In genomic region chr2:240889601-240890560, GRCh38 we compare ENCODE assay signal across 31 cellular contexts. TPM values are rescaled to one million over a fixed set of nuclear protein-coding genes. Genes with fewer than 3 reads are reported as not detected.
DNase-seq lines count a peak whose midpoint lies in the region; ATAC-seq, FAIRE-seq and TF ChIP-seq lines count a peak whose summit lies in the region.
"Had no signal": no experiment of that assay in that cellular context is flagged by ENCODE, and none has a peak within 500 bp of the region (broad histone marks: within the 10 kb centered on the region; RNA-seq: fewer than 3 reads in every experiment).

No MANE protein-coding gene starts in this region.

- no peak for TF ChIP-seq CTCF in HepG2 (CRISPR knock-in tag; IDR thresholded peaks at IDR 0.05)

- intact Hi-C loops in HepG2 (cut with micrococcal nuclease; ENCODE audit: unreplicated experiment), result no loop called here

- H3K4me2 ChIP-seq in HepG2 (ENCODE audit: low read depth, low read length), result peak overlapping the region; percentile 22
- H3K4me2 ChIP-seq: PC-9 had no signal

- H3K36me3 ChIP-seq in esophagus (ENCODE audit: control insufficient read depth in 2 of 2, insufficient read depth in 2 of 2, low read length in 1 of 2), result peaks cover 0 to 27% of the 10 kb centered on the region in 2 donors
- no peaks in the 10 kb centered on the region for H3K36me3 ChIP-seq in HepG2 (replicated peaks in 1 of 2; ENCODE audit: control insufficient read depth in 1 of 2, insufficient read depth in 2 of 2, low read length in 2 of 2)
- no peaks in the 10 kb centered on the region for H3K36me3 ChIP-seq in small intestine (ENCODE audit: control insufficient read depth in 2 of 2, insufficient read depth in 2 of 2, low read length in 2 of 2)

- POLR2A ChIA-PET in HepG2 (lab: Yijun Ruan, JAX), result interaction anchor here (9.3 kb wide), 1 partner anchor 15 kb away, joined by 63 read pairs; no protein-coding TSS in a partner anchor

- no peaks in the 10 kb centered on the region for H3K9me3 ChIP-seq in esophagus (ENCODE audit: control insufficient read depth in 2 of 2, insufficient read depth in 1 of 2, low read depth in 1 of 2, low read length in 1 of 2)
- H3K9me3 ChIP-seq in HepG2 (ENCODE audit: low read length), result no peaks in the 10 kb centered on the region
- no peaks in the 10 kb centered on the region for H3K9me3 ChIP-seq in small intestine (ENCODE audit: control insufficient read depth, low read depth)
- H3K9me3 ChIP-seq: Caco-2 had no signal

- TF ChIP-seq POLR2A in HepG2 (IDR thresholded peaks at IDR 0.05; ENCODE audit: insufficient read depth in 1 of 2, low read depth in 2 of 2, low read length in 2 of 2), result no peak

- TF ChIP-seq EP300 in HepG2 (IDR thresholded peaks at IDR 0.05; ENCODE audit: low read depth in 2 of 2, low read length in 2 of 2) (no peak), HepG2 (CRISPR knock-in tag; IDR thresholded peaks at IDR 0.05; ENCODE audit: borderline replicate concordance) (no peak)

- H3K27ac ChIP-seq in esophagus (ENCODE audit: low read depth in 2 of 2, low read length in 1 of 2) (peak overlapping the region in 1 of 2 donors; percentile 22), HepG2 (ENCODE audit: extremely low read length, insufficient read depth, low read length) (no peak overlapping the region), small intestine (ENCODE audit: low read depth in 1 of 2, low read length in 1 of 2) (no peak overlapping the region), substantia nigra (ENCODE audit: low read depth, low read length, poor library complexity, severe bottlenecking) (no peak overlapping the region)
- H3K27ac ChIP-seq: HL-60, PC-9 had no signal

- no peaks in the 10 kb centered on the region for H4K20me1 ChIP-seq in HepG2 (ENCODE audit: insufficient read depth, low read length)

- 84 to 87% methylated on average over 38 of the region's 38 CpGs for WGBS in esophagus, 2 donors
- WGBS in HepG2 (ENCODE audit: low lambda C conversion rate), result 28% methylated on average over 16 of the region's 38 CpGs
- WGBS in small intestine, 3 donors, result 66 to 80% (median 67%) methylated on average over 35 to 38 of the region's 38 CpGs

- no peak for TF ChIP-seq RAD21 in HepG2 (CRISPR knock-in tag; IDR thresholded peaks at IDR 0.05)

- peak overlapping the region; percentile 22 to 23 for H3K4me3 ChIP-seq in esophagus (ENCODE audit: low read depth in 1 of 2, low read length in 2 of 2)
- H3K4me3 ChIP-seq in HepG2 (replicated peaks in 1 of 3; ENCODE audit: insufficient read depth in 1 of 3, low read depth in 2 of 3, low read length in 3 of 3), result peak overlapping the region in 1 of 3 experiments; percentile 45; a peak in 1 of 6 replicates
- no peak overlapping the region for H3K4me3 ChIP-seq in small intestine (ENCODE audit: low read depth in 1 of 2, low read length in 2 of 2)
- H3K4me3 ChIP-seq: GM12878, K562, PC-9 had no signal

- peaks cover 6 to 27% of the 10 kb centered on the region in 2 donors for H3K4me1 ChIP-seq in esophagus (ENCODE audit: control insufficient read depth in 2 of 2, insufficient read depth in 2 of 2, low read length in 1 of 2)
- H3K4me1 ChIP-seq in HepG2 (ENCODE audit: insufficient read depth, low read length), result peaks cover 73% of the 10 kb centered on the region
- H3K4me1 ChIP-seq in small intestine (ENCODE audit: control insufficient read depth in 2 of 2, insufficient read depth in 1 of 2, low read depth in 1 of 2, low read length in 1 of 2), result peaks cover 0 to 2% of the 10 kb centered on the region in 2 donors

- CTCF ChIA-PET in HepG2 (lab: Yijun Ruan, JAX; ENCODE audit: low intra/inter-chr PET ratio, low total read pairs), result interaction anchor here (0.7 kb wide), 1 partner anchor 39 kb away, joined by 3 read pairs; no protein-coding TSS in a partner anchor

- FAIRE-seq in HepG2 (lab: Jason Lieb, UNC) (no peak), small intestine (lab: Jason Lieb, UNC) (no peak)
- FAIRE-seq: GM12878, H1, K562 had no signal

- H3K79me2 ChIP-seq in HepG2 (ENCODE audit: insufficient read depth, low read length), result no peaks in the 10 kb centered on the region

- DNase-seq in HT-29 (ENCODE audit: low spot score) (peak; percentile 28), HepG2 (ENCODE audit: low spot score) (no peak), small intestine (peak; percentile 75), substantia nigra (lab: John Stamatoyannopoulos, UW) (no peak), NCI-H774 (lab: John Stamatoyannopoulos, UW) (no peak)
- DNase-seq: C1 segment of cervical spinal cord; Caco-2; CD8-positive, alpha-beta T cell; DMS79; EL; GDM1; HCEC 1CT; MV-4-11; NCI-H1105; NCI-H1436 treated with DMSO at 0.1 percent for 48 hours; NCI-H187 treated with DMSO at 0.1 percent for 48 hours; NCI-H2171 treated with DMSO at 0.1 percent for 48 hours; NCI-H524; NCI-H82; SHP77 treated with DMSO at 0.1 percent for 48 hours had no signal

- no peak overlapping the region for H2AFZ ChIP-seq in HepG2 (ENCODE audit: low read length)
- H2AFZ ChIP-seq: PC-9 had no signal

- in situ Hi-C loops in HepG2 (cut with HindIII; ENCODE audit: extremely low pct_ligation_motif_present, low pct_unique_long_range_greater_than_20kb), result no loop called here

- H3K27me3 ChIP-seq in esophagus (ENCODE audit: control insufficient read depth in 1 of 2, insufficient read depth in 2 of 2, low read length in 2 of 2) (no peaks in the 10 kb centered on the region), HepG2 (ENCODE audit: control insufficient read depth in 1 of 2, insufficient read depth in 2 of 2, low read length in 2 of 2) (no peaks in the 10 kb centered on the region; a peak in 1 of 5 replicates), small intestine (ENCODE audit: control insufficient read depth in 2 of 2, insufficient read depth in 2 of 2, low read length in 2 of 2) (no peaks in the 10 kb centered on the region)

- no peak overlapping the region for H3K9ac ChIP-seq in HepG2 (ENCODE audit: insufficient read depth, low read depth, low read length)

- ATAC-seq in HepG2 (peak; percentile 34), HG02588 (IDR thresholded peaks at IDR 0.05; ENCODE audit: unreplicated experiment) (no peak)
- ATAC-seq: CD8-positive, alpha-beta T cell; GM12878; K562 had no signal

- no TSS peak for BruUV-seq in HepG2 (replicated peaks; lab: Mats Ljungman, UMichigan)

RNA-seq across cellular contexts. Expression of gene MAB21L4, which starts 6.1 kb away (rescaled TPM):
- total RNA-seq in HT-29 (2014; rRNA removed; shearing (Covaris generic)), result 20.7 and 24.5 TPM in 2 replicates
- polyA plus RNA-seq in esophagus (100 to 1,000 TPM; 181 to 254 TPM), HepG2 (2011; rRNA removed) (3.0 and 3.6 TPM in 2 replicates), small intestine (10 to 100 TPM in 1 of 3 donors, 1 to 10 TPM in 2; 3.8 to 29.3 (median 4.0) TPM)
- total RNA-seq in HepG2 (2016; rRNA removed; fragmentation: Illumina TruSeq; extraction: Trizol), result 13.5 and 14.0 TPM in 2 replicates
- total RNA-seq in HepG2 (2016; cell fraction: cytosol; rRNA removed; fragmentation: Illumina TruSeq; extraction: Trizol; ENCODE audit: low read depth), result 3.1 and 3.7 TPM in 2 replicates
- 11.5 and 15.3 TPM in 2 replicates for total RNA-seq in HepG2 (2016; cell fraction: insoluble cytoplasmic fraction; rRNA removed; fragmentation: Illumina TruSeq; extraction: Trizol)
- 10.1 and 12.0 TPM in 2 replicates for total RNA-seq in HepG2 (2016; cell fraction: membrane; rRNA removed; fragmentation: Illumina TruSeq; extraction: Trizol)
- total RNA-seq in HepG2 (2016; cell fraction: nucleus; rRNA removed; fragmentation: Illumina TruSeq; extraction: Trizol), result 8.9 and 10.1 TPM in 2 replicates
- 2.4 and 4.2 TPM in 2 replicates for polyA plus RNA-seq in HepG2 (2011; cell fraction: cytosol; rRNA removed)
- 8.9 and 9.1 TPM in 2 replicates for polyA plus RNA-seq in HepG2 (2011; cell fraction: nucleus; rRNA removed)
- 2.1 and 4.1 TPM in 2 replicates for polyA plus RNA-seq in HepG2 (2012)
- polyA plus RNA-seq in HepG2 (2016; cell fraction: cytosol; fragmentation: Illumina TruSeq; extraction: Trizol; ENCODE audit: low read depth), result 3.4 TPM in 2 replicates
- 11.8 and 13.7 TPM in 2 replicates for polyA plus RNA-seq in HepG2 (2016; cell fraction: insoluble cytoplasmic fraction; fragmentation: Illumina TruSeq; extraction: Trizol; ENCODE audit: low read depth)
- 8.3 and 8.8 TPM in 2 replicates for polyA plus RNA-seq in HepG2 (2016; cell fraction: membrane; fragmentation: Illumina TruSeq; extraction: Trizol; ENCODE audit: low read depth)
- 15.9 and 16.1 TPM in 2 replicates for polyA plus RNA-seq in HepG2 (2016; cell fraction: nucleus; fragmentation: Illumina TruSeq; extraction: Trizol; ENCODE audit: insufficient read depth, low read depth)
- polyA minus RNA-seq in HepG2 (2011; rRNA and poly(A)+ RNA removed; ENCODE audit: low replicate concordance), result 5.4 TPM in 1 of 2 replicates, not detected in the other
- 1.8 and 2.0 TPM in 2 replicates for polyA minus RNA-seq in HepG2 (2011; cell fraction: cytosol; rRNA and poly(A)+ RNA removed)
- polyA minus RNA-seq in HepG2 (2011; cell fraction: nucleus; rRNA and poly(A)+ RNA removed), result 1.3 and 2.5 TPM in 2 replicates
- total RNA-seq: A673; CD8-positive, alpha-beta T cell; GM12878; H1; K562; LHCN-M2; MCF 10A; RPMI7951 had no signal

RNA-seq across cellular contexts. Expression of gene CROCC2, which starts 16.3 kb away (rescaled TPM):
- total RNA-seq in HT-29 (2014; rRNA removed; shearing (Covaris generic)), result not detected in 2 replicates
- polyA plus RNA-seq in esophagus (under 1 TPM; 0.12 to 0.16 TPM), HepG2 (2011; rRNA removed) (not detected in 2 replicates), small intestine (under 1 TPM in 1 of 3 donors, not detected in 2; 0.13 TPM)
- total RNA-seq in HepG2 (2016; rRNA removed; fragmentation: Illumina TruSeq; extraction: Trizol), result not detected in 2 replicates
- not detected in 2 replicates for total RNA-seq in HepG2 (2016; cell fraction: cytosol; rRNA removed; fragmentation: Illumina TruSeq; extraction: Trizol; ENCODE audit: low read depth)
- 0.02 TPM in 1 of 2 replicates, not detected in the other for total RNA-seq in HepG2 (2016; cell fraction: insoluble cytoplasmic fraction; rRNA removed; fragmentation: Illumina TruSeq; extraction: Trizol)
- total RNA-seq in HepG2 (2016; cell fraction: membrane; rRNA removed; fragmentation: Illumina TruSeq; extraction: Trizol), result not detected in 2 replicates
- not detected in 2 replicates for total RNA-seq in HepG2 (2016; cell fraction: nucleus; rRNA removed; fragmentation: Illumina TruSeq; extraction: Trizol)
- not detected in 2 replicates for polyA plus RNA-seq in HepG2 (2011; cell fraction: cytosol; rRNA removed)
- polyA plus RNA-seq in HepG2 (2011; cell fraction: nucleus; rRNA removed), result 0.03 TPM in 1 of 2 replicates, not detected in the other
- 0.13 and 0.15 TPM in 2 replicates for polyA plus RNA-seq in HepG2 (2012)
- not detected in 2 replicates for polyA plus RNA-seq in HepG2 (2016; cell fraction: cytosol; fragmentation: Illumina TruSeq; extraction: Trizol; ENCODE audit: low read depth)
- polyA plus RNA-seq in HepG2 (2016; cell fraction: insoluble cytoplasmic fraction; fragmentation: Illumina TruSeq; extraction: Trizol; ENCODE audit: low read depth), result not detected in 2 replicates
- not detected in 2 replicates for polyA plus RNA-seq in HepG2 (2016; cell fraction: membrane; fragmentation: Illumina TruSeq; extraction: Trizol; ENCODE audit: low read depth)
- polyA plus RNA-seq in HepG2 (2016; cell fraction: nucleus; fragmentation: Illumina TruSeq; extraction: Trizol; ENCODE audit: insufficient read depth, low read depth), result not detected in 2 replicates
- not detected in 2 replicates for polyA minus RNA-seq in HepG2 (2011; rRNA and poly(A)+ RNA removed; ENCODE audit: low replicate concordance)
- not detected in 2 replicates for polyA minus RNA-seq in HepG2 (2011; cell fraction: cytosol; rRNA and poly(A)+ RNA removed)
- polyA minus RNA-seq in HepG2 (2011; cell fraction: nucleus; rRNA and poly(A)+ RNA removed), result not detected in 2 replicates
- total RNA-seq: A673; Caco-2; CD8-positive, alpha-beta T cell; GM12878; H1; K562; MCF 10A; PC-9 had no signal
- polyA plus RNA-seq: GM12878, H1, K562 had no signal

RNA-seq across cellular contexts. Expression of gene AGXT, which starts 21.3 kb away (rescaled TPM):
- 1.6 and 3.0 TPM in 2 replicates for total RNA-seq in HT-29 (2014; rRNA removed; shearing (Covaris generic))
- polyA plus RNA-seq in esophagus (not detected), HepG2 (2011; rRNA removed) (96.1 and 133 TPM in 2 replicates), small intestine (1 to 10 TPM in 1 of 3 donors, under 1 TPM in 2; 0.27 to 1.8 (median 0.84) TPM)
- 30.5 and 41.9 TPM in 2 replicates for total RNA-seq in HepG2 (2016; rRNA removed; fragmentation: Illumina TruSeq; extraction: Trizol)
- 13.0 and 14.7 TPM in 2 replicates for total RNA-seq in HepG2 (2016; cell fraction: cytosol; rRNA removed; fragmentation: Illumina TruSeq; extraction: Trizol; ENCODE audit: low read depth)
- total RNA-seq in HepG2 (2016; cell fraction: insoluble cytoplasmic fraction; rRNA removed; fragmentation: Illumina TruSeq; extraction: Trizol), result 26.6 and 43.3 TPM in 2 replicates
- total RNA-seq in HepG2 (2016; cell fraction: membrane; rRNA removed; fragmentation: Illumina TruSeq; extraction: Trizol), result 16.6 and 19.6 TPM in 2 replicates
- total RNA-seq in HepG2 (2016; cell fraction: nucleus; rRNA removed; fragmentation: Illumina TruSeq; extraction: Trizol), result 38.2 and 44.0 TPM in 2 replicates
- polyA plus RNA-seq in HepG2 (2011; cell fraction: cytosol; rRNA removed), result 35.6 and 52.0 TPM in 2 replicates
- 938 and 1,041 TPM in 2 replicates for polyA plus RNA-seq in HepG2 (2011; cell fraction: nucleus; rRNA removed)
- 57.7 and 74.1 TPM in 2 replicates for polyA plus RNA-seq in HepG2 (2012)
- polyA plus RNA-seq in HepG2 (2016; cell fraction: cytosol; fragmentation: Illumina TruSeq; extraction: Trizol; ENCODE audit: low read depth), result 16.7 and 17.4 TPM in 2 replicates
- 26.4 and 36.5 TPM in 2 replicates for polyA plus RNA-seq in HepG2 (2016; cell fraction: insoluble cytoplasmic fraction; fragmentation: Illumina TruSeq; extraction: Trizol; ENCODE audit: low read depth)
- 15.2 and 17.5 TPM in 2 replicates for polyA plus RNA-seq in HepG2 (2016; cell fraction: membrane; fragmentation: Illumina TruSeq; extraction: Trizol; ENCODE audit: low read depth)
- polyA plus RNA-seq in HepG2 (2016; cell fraction: nucleus; fragmentation: Illumina TruSeq; extraction: Trizol; ENCODE audit: insufficient read depth, low read depth), result 101 and 109 TPM in 2 replicates
- 67.0 TPM in 1 of 2 replicates, not detected in the other for polyA minus RNA-seq in HepG2 (2011; rRNA and poly(A)+ RNA removed; ENCODE audit: low replicate concordance)
- polyA minus RNA-seq in HepG2 (2011; cell fraction: cytosol; rRNA and poly(A)+ RNA removed), result 22.8 and 31.0 TPM in 2 replicates
- polyA minus RNA-seq in HepG2 (2011; cell fraction: nucleus; rRNA and poly(A)+ RNA removed), result 64.6 and 66.1 TPM in 2 replicates
- total RNA-seq: A673; CD8-positive, alpha-beta T cell; H1; LHCN-M2; MCF 10A; PC-9 had no signal
- polyA plus RNA-seq: GM12878, K562 had no signal

Comparison
In these comparisons a context has a peak if more than half of its experiments do, and no peak if none do; other contexts are left out.
1. DNase-seq: peak in HT-29 (single experiment) and small intestine (single experiment); none in HepG2 (single experiment), substantia nigra (0 of 49) and NCI-H774 (single experiment).
2. H3K4me3 ChIP-seq: peak in esophagus (2 of 2); none in small intestine (0 of 2).
3. RNA of gene MAB21L4, which starts 6.1 kb away (polyA plus RNA-seq): 181 to 254 TPM in esophagus; 3.8 to 29.3 TPM in small intestine and 2.1 to 16.1 TPM in HepG2; every median in the first group is over 4 times any median in the second.
4. RNA of gene AGXT, which starts 21.3 kb away (polyA plus RNA-seq): 15.2 to 1,041 TPM in HepG2; 0.27 to 1.8 TPM in small intestine and not detected in esophagus; every median in the first group is over 4 times any median in the second.